ENCODE assay signal across 10 cellular contexts in the genomic region with DNA sequence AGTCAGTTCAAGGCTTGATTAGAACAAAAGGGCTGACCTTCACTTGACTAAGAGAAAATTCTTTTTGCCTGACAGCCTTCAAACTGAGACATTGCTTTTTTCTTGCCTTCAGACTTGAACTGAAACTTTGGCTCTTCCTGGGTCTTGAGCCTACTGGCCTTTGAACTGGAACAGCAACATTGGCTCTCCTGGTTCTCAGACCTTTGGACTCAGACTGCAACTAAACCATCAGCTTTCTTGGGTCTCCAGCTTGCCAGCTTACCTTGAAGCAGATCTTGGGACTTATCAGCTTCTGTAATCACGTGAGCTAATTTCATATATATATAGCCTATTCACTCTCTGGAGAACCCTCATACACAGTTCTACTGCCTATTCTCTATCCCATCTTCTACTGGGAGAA. TPM values are rescaled to one million over a fixed set of nuclear protein-coding genes. Genes with fewer than 3 reads are reported as not detected.
"Had no signal": no experiment of that assay in that cellular context is flagged by ENCODE, and none has a peak within 500 bp of the region (broad histone marks: within the 10 kb centered on the region; RNA-seq: fewer than 3 reads in every experiment).

No MANE protein-coding gene starts in this region.

- DNase-seq: GM23248, GOT3, H7, HFFc6, IMR-90, KBM-7 had no signal

- H3K27ac Mint-ChIP-seq: HFFc6 had no signal

- H3K27ac ChIP-seq: GM23248 had no signal

- H3K9me3 ChIP-seq: HAP-1 had no signal

- ATAC-seq: HCT116 had no signal

- H3K36me3 ChIP-seq: HAP-1 had no signal

- H3K4me3 ChIP-seq: GM23248, HAP-1 had no signal

- H3K4me3 Mint-ChIP-seq: HFFc6 had no signal

- H2AFZ ChIP-seq: GM23248 had no signal

- H3K4me1 ChIP-seq: HAP-1 had no signal

- H3K9ac ChIP-seq: GM23248 had no signal

RNA-seq across cellular contexts. Expression of gene WDR49, which starts 19.5 kb away (rescaled TPM):
- total RNA-seq: GM23248, H4, HFFc6, HT-29, IMR-90 had no signal
- polyA plus RNA-seq: GM23248, IMR-90 had no signal
